14 cellular contexts compared by ENCODE assay signal in the genomic region with DNA sequence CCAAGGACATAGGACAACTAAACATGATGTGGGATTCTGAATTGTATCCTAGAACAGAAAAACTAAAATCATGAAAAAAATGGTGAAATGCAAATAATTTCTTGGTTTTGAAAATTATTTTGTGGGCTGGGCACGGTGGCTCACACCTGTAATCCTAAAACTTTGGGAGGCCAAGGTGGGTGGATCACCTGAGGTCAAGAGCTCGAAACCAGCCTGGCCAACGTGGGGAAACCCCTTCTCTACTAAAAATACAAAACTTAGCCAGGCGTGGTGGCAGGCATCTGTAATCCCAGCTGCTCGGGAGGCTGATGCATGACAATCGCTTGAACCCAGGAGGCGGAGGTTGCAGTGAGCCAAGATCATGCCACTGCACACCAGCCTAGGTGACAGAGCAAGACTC. TPM values are rescaled to one million over a fixed set of nuclear protein-coding genes. Genes with fewer than 3 reads are reported as not detected.
A peak's percentile ranks its signal among the peaks of the same experiment; 100 is the strongest.
DNase-seq lines count a peak whose midpoint lies in the region; ATAC-seq, FAIRE-seq and TF ChIP-seq lines count a peak whose summit lies in the region.
"Not testable (repeated sequence)": the region's sequence is repeated elsewhere in the genome, so short reads cannot be mapped to it uniquely, and the experiment has no call there.
"Had no signal": no experiment of that assay in that cellular context is flagged by ENCODE, and none has a peak within 500 bp of the region (broad histone marks: within the 10 kb centered on the region; RNA-seq: fewer than 3 reads in every experiment).

No MANE protein-coding gene starts in this region.

- H3K4me2 ChIP-seq in DND-41 (ENCODE audit: insufficient read depth, low read length), result peak overlapping the region; percentile 40; the same call in 1 of the 2 replicates
- H3K4me2 ChIP-seq in Loucy (ENCODE audit: low read depth, low read length, poor library complexity, severe bottlenecking), result peak overlapping the region; percentile 53
- peak overlapping the region; percentile 33 for H3K4me2 ChIP-seq in OCI-LY7 (ENCODE audit: low read length)

- H3K4me1 ChIP-seq in DND-41 (ENCODE audit: insufficient read depth, low read length) (peaks cover 45% of the 10 kb centered on the region), Loucy (ENCODE audit: insufficient read depth, low read length, poor library complexity, severe bottlenecking) (peaks cover 12% of the 10 kb centered on the region), OCI-LY7 (ENCODE audit: insufficient read depth, low read length, poor library complexity, severe bottlenecking) (peaks cover 41% of the 10 kb centered on the region)

- peaks cover 52% of the 10 kb centered on the region for H3K36me3 ChIP-seq in DND-41 (ENCODE audit: insufficient read depth, low read length)
- H3K36me3 ChIP-seq in Loucy (ENCODE audit: insufficient read depth, low read length), result not testable (repeated sequence)
- H3K36me3 ChIP-seq in OCI-LY7 (ENCODE audit: insufficient read depth, low read length), result peaks cover 69% of the 10 kb centered on the region

- peaks cover 20% of the 10 kb centered on the region; the same call in 1 of the 2 replicates for H4K20me1 ChIP-seq in DND-41 (ENCODE audit: insufficient read depth, low read length)
- H4K20me1 ChIP-seq in Loucy (ENCODE audit: insufficient read depth, low read length, poor library complexity, severe bottlenecking); OCI-LY7 (ENCODE audit: insufficient read depth, low read length): not testable (repeated sequence)

- intact Hi-C loops in OCI-LY7 (cut with micrococcal nuclease; ENCODE audit: unreplicated experiment), result not testable (repeated sequence)

- CTCF ChIA-PET in OCI-LY7 (lab: Charles Lee; ENCODE audit: unreplicated experiment), result not testable (repeated sequence)

- H3K9ac ChIP-seq in DND-41 (ENCODE audit: low read depth, low read length); Loucy (ENCODE audit: low read depth, low read length, poor library complexity, severe bottlenecking): not testable (repeated sequence)

- peaks cover 93% of the 10 kb centered on the region for H3K79me2 ChIP-seq in DND-41 (ENCODE audit: insufficient read depth, low read length)
- peaks cover 61% of the 10 kb centered on the region for H3K79me2 ChIP-seq in Loucy (ENCODE audit: insufficient read depth, low read length)
- H3K79me2 ChIP-seq in OCI-LY7 (ENCODE audit: insufficient read depth, low read depth, low read length), result peaks cover 77% of the 10 kb centered on the region

- not testable (repeated sequence) for DNase-seq in DND-41; GM18507 (ENCODE audit: extremely low spot score, insufficient read length, low read depth); stimulated activated naive B cell treated with anti-CD40 and anti-IgM and Interleukin-4, amounts not matched to agents 10 μg/mL and 1 μg/mL and 100 μg/mL, for 72 hours
- peak; percentile 31 for DNase-seq in OCI-LY7 (ENCODE audit: low spot score)

- H3K4me1 Mint-ChIP-seq in stimulated activated naive B cell treated with anti-CD40 and anti-IgM and Interleukin-4, amounts not matched to agents 10 μg/mL and 1 μg/mL and 100 μg/mL, for 72 hours, result peaks cover 0 to 18% of the 10 kb centered on the region in 2 donors

- H3K27ac ChIP-seq in DND-41 (ENCODE audit: low read length), result not testable (repeated sequence)
- H3K27ac ChIP-seq in OCI-LY7 (ENCODE audit: low read depth, low read length, poor library complexity, severe bottlenecking), result peak overlapping the region; percentile 27

- H3K4me3 Mint-ChIP-seq in stimulated activated naive B cell treated with anti-CD40 and anti-IgM and Interleukin-4, amounts not matched to agents 10 μg/mL and 1 μg/mL and 100 μg/mL, for 72 hours, result not testable (repeated sequence)

- not testable (repeated sequence) for BruUV-seq in OCI-LY7 (replicated peaks; lab: Mats Ljungman, UMichigan)

- H3K9me3 Mint-ChIP-seq in stimulated activated naive B cell treated with anti-CD40 and anti-IgM and Interleukin-4, amounts not matched to agents 10 μg/mL and 1 μg/mL and 100 μg/mL, for 72 hours, result not testable (repeated sequence)

- not testable (repeated sequence) for H3K27me3 Mint-ChIP-seq in stimulated activated naive B cell treated with anti-CD40 and anti-IgM and Interleukin-4, amounts not matched to agents 10 μg/mL and 1 μg/mL and 100 μg/mL, for 72 hours

- H3K27ac Mint-ChIP-seq in stimulated activated naive B cell treated with anti-CD40 and anti-IgM and Interleukin-4, amounts not matched to agents 10 μg/mL and 1 μg/mL and 100 μg/mL, for 72 hours, result not testable (repeated sequence)

- not testable (repeated sequence) for H3K4me3 ChIP-seq in DND-41 (ENCODE audit: low read depth in 1 of 2, low read length in 2 of 2)
- H3K4me3 ChIP-seq in Loucy (ENCODE audit: low read length, poor library complexity, severe bottlenecking), result peak overlapping the region; percentile 56
- H3K4me3 ChIP-seq in OCI-LY7 (ENCODE audit: low read depth, low read length, poor library complexity, severe bottlenecking), result peak overlapping the region; percentile 19

- H3K27me3 ChIP-seq in DND-41 (ENCODE audit: insufficient read depth, low read length, poor library complexity); Loucy (ENCODE audit: insufficient read depth, low read length, poor library complexity, severe bottlenecking): not testable (repeated sequence)

- H3K9me2 ChIP-seq in Loucy (replicated peaks; ENCODE audit: low read depth, low read length); OCI-LY7 (ENCODE audit: insufficient read depth, low read length): not testable (repeated sequence)

- POLR2A ChIA-PET in OCI-LY7 (lab: Charles Lee), result interaction anchor here (0.5 to 1.5 kb wide), 5 partner anchors 13 to 899 kb away, joined by 3 to 7 read pairs (median 5); no protein-coding TSS in a partner anchor

- ATAC-seq in DND-41 (ENCODE audit: insufficient read depth, low read depth), result not testable (repeated sequence)
- peak; percentile 56 for ATAC-seq in GM19395 (IDR thresholded peaks at IDR 0.05; ENCODE audit: unreplicated experiment)
- peak; percentile 49 for ATAC-seq in GM21723 (IDR thresholded peaks at IDR 0.05; ENCODE audit: unreplicated experiment)
- peak; percentile 52 for ATAC-seq in HG02870 (IDR thresholded peaks at IDR 0.05; ENCODE audit: unreplicated experiment)
- peak; percentile 16 to 27 for ATAC-seq in stimulated activated naive B cell treated with anti-CD40 and anti-IgM and Interleukin-4, amounts not matched to agents 10 μg/mL and 1 μg/mL and 100 μg/mL, for 72 hours (replicated peaks)

- not testable (repeated sequence) for H3F3A ChIP-seq in Loucy (ENCODE audit: low read depth)

- peak; percentile 72 for FAIRE-seq in GM18507 (lab: Jason Lieb, UNC)

- not testable (repeated sequence) for H2AFZ ChIP-seq in DND-41 (ENCODE audit: low read depth, low read length); Loucy (ENCODE audit: low read length); OCI-LY7 (ENCODE audit: low read length)

- not testable (repeated sequence) for H3K9me3 ChIP-seq in DND-41 (ENCODE audit: insufficient read depth, low read length, severe bottlenecking); Loucy (ENCODE audit: insufficient read depth, low read depth, low read length); OCI-LY7 (ENCODE audit: low read length)

- peaks cover 7 to 12% of the 10 kb centered on the region in 2 donors for H3K36me3 Mint-ChIP-seq in stimulated activated naive B cell treated with anti-CD40 and anti-IgM and Interleukin-4, amounts not matched to agents 10 μg/mL and 1 μg/mL and 100 μg/mL, for 72 hours

- not testable (repeated sequence) for TF ChIP-seq CTCF in DND-41 (IDR thresholded peaks at IDR 0.05; ENCODE audit: borderline replicate concordance, extremely low read depth, low read length, poor library complexity, severe bottlenecking); Loucy (conservative IDR thresholded peaks at IDR 0.05; ENCODE audit: low read length); OCI-LY7 (conservative IDR thresholded peaks at IDR 0.05; ENCODE audit: low read length)

RNA-seq across cellular contexts. Expression of a gene that starts 40.8 kb away (rescaled TPM):
- total RNA-seq in OCI-LY7 (2014; rRNA removed; shearing (Covaris generic)), result 13.4 and 16.2 TPM in 2 replicates
- total RNA-seq in OCI-LY7 (2022), result 22.3 and 22.6 TPM in 2 replicates

RNA-seq across cellular contexts. Expression of a gene that starts 50.3 kb away (rescaled TPM):
- total RNA-seq in OCI-LY7 (2014; rRNA removed; shearing (Covaris generic)), result not detected in 2 replicates
- total RNA-seq in OCI-LY7 (2022), result not detected in 2 replicates
- total RNA-seq: CD4-positive, CD25-positive, alpha-beta regulatory T cell; G401; H4; HFFc6; K562; M059J had no signal

RNA-seq across cellular contexts. Expression of a gene that starts 58.7 kb away (rescaled TPM):
- total RNA-seq in OCI-LY7 (2014; rRNA removed; shearing (Covaris generic)), result not detected in 2 replicates
- not detected in 2 replicates for total RNA-seq in OCI-LY7 (2022)
- total RNA-seq: CD4-positive, CD25-positive, alpha-beta regulatory T cell; G401; H4; HFFc6; K562 had no signal
